1 cellular context compared by ENCODE assay signal in genomic region chr2:108927936-108928659, GRCh38.
A peak's percentile ranks its signal among the peaks of the same experiment; 100 is the strongest.
TF ChIP-seq lines count a peak whose summit lies in the region.

No MANE protein-coding gene starts in this region.

TF ChIP-seq in H1, 55 proteins besides CTCF, POLR2A, EP300 and RAD21:
- TF ChIP-seq SRF (IDR thresholded peaks at IDR 0.05; ENCODE audit: low read depth, low read length), result no peak
- TF ChIP-seq SIRT6 (IDR thresholded peaks at IDR 0.05; ENCODE audit: low read length), result no peak
- no peak for TF ChIP-seq CBX5 (IDR thresholded peaks at IDR 0.05; ENCODE audit: low read depth, low read length)
- TF ChIP-seq MAFK (IDR thresholded peaks at IDR 0.05; ENCODE audit: low read depth, low read length), result peak; percentile 64; the same call in 1 of the 2 replicates
- TF ChIP-seq POLR2AphosphoS5 (IDR thresholded peaks at IDR 0.05; ENCODE audit: low read depth, low read length), result no peak
- TF ChIP-seq CREB1 (IDR thresholded peaks at IDR 0.05), result 0 out of 2 replicates have a peak, but pooled peaks have one; percentile 18
